In the genomic region with DNA sequence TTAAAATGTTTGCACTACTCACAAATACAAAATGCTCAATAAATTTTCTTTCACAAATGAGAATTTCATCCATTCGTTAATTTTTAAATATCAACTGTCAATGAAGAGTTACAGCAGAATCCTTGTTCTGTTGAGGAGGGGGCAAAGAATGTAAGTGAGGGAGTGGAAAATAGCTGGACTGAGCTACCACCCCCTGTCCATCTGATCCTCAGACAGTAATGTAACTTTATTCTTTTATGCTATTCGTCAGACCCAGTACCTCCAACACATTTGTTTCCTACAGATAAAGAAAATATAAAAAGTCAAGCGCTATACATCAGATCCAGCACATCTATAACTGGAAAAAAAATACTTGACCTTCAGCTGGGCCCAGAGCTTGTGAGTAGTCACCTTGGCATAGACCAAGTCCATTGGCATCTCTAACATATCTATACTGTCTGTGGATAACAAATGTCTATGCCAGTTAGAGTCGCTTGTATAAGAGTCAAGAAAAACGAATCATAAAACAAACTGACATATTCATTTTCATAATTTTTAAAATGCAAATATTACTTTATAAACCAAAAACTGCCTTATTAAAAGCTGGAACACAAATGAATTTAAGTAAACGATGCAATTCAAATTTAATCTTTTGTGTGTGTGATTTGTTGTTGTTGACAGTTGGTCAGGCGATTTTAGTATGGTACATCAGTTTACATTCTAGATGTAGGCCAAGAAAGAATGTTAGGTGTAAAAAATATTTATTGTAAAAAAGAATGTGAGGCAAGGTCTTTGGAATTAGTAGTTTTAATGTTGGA, we compare ENCODE assay signal across 1 cellular context.
TF ChIP-seq lines count a peak whose summit lies in the region.

No MANE protein-coding gene starts in this region.

TF ChIP-seq in K562, 482 proteins besides CTCF, POLR2A, EP300 and RAD21 (continued from another document and continues in another):
- TF ChIP-seq KAT8 (IDR thresholded peaks at IDR 0.05; ENCODE audit: low read depth) (no peak), U2AF2 (optimal IDR thresholded peaks at IDR 0.05; ENCODE audit: low read depth, low read length) (no peak), RBFOX2 (IDR thresholded peaks at IDR 0.05; ENCODE audit: low read depth, low read length) (no peak), MAFG (tag; conservative IDR thresholded peaks at IDR 0.05) (no peak), ZNF263 (CRISPR knock-in tag; IDR thresholded peaks at IDR 0.05; ENCODE audit: borderline replicate concordance) (no peak), MIER1 (IDR thresholded peaks at IDR 0.05; ENCODE audit: low read depth) (no peak), ETV6 (IDR thresholded peaks at IDR 0.05; ENCODE audit: borderline replicate concordance in 1 of 2, low read depth in 2 of 2, low read length in 1 of 2) (no peak), ETV6 (CRISPR knock-in tag; IDR thresholded peaks at IDR 0.05; ENCODE audit: borderline replicate concordance) (0 out of 2 replicates have a peak, but pooled peaks have one; percentile 18), ZNF253 (CRISPR knock-in tag; conservative IDR thresholded peaks at IDR 0.05) (no peak), NR3C1 (CRISPR knock-in tag; IDR thresholded peaks at IDR 0.05) (no peak), KDM5B (IDR thresholded peaks at IDR 0.05; ENCODE audit: insufficient replicate concordance, low read depth, low read length) (peak; percentile 17), ZNF143 (CRISPR knock-in tag; IDR thresholded peaks at IDR 0.05) (no peak), POLR2G (IDR thresholded peaks at IDR 0.05; ENCODE audit: low read depth, low read length) (no peak), ZNF780A (CRISPR knock-in tag; IDR thresholded peaks at IDR 0.05) (no peak), ERF (CRISPR knock-in tag; IDR thresholded peaks at IDR 0.05) (0 out of 2 replicates have a peak, but pooled peaks have one; percentile 41), GTF2A2 (tag; IDR thresholded peaks at IDR 0.05) (no peak), FOSL1 (tag; conservative IDR thresholded peaks at IDR 0.05) (peak; percentile 35; the same call in 1 of the 2 replicates), ZNF124 (CRISPR knock-in tag; IDR thresholded peaks at IDR 0.05) (no peak), U2AF1 (optimal IDR thresholded peaks at IDR 0.05; ENCODE audit: low read depth, low read length) (no peak), TBL1XR1 (IDR thresholded peaks at IDR 0.05; ENCODE audit: low read length in 2 of 2) (no peak; a peak in 1 of 4 replicates), CBX5 (IDR thresholded peaks at IDR 0.05; ENCODE audit: borderline replicate concordance, low read depth) (no peak), ZNF197 (CRISPR knock-in tag; IDR thresholded peaks at IDR 0.05; ENCODE audit: low read depth) (no peak), SMARCA5 (IDR thresholded peaks at IDR 0.05) (no peak), MAFF (IDR thresholded peaks at IDR 0.05; ENCODE audit: low read length) (no peak), RBBP5 (IDR thresholded peaks at IDR 0.05; ENCODE audit: borderline replicate concordance, insufficient read depth, low read length, poor library complexity, severe bottlenecking) (no peak), ZNF184 (CRISPR knock-in tag; IDR thresholded peaks at IDR 0.05) (no peak), CAMTA2 (CRISPR knock-in tag; conservative IDR thresholded peaks at IDR 0.05) (no peak), SIRT6 (IDR thresholded peaks at IDR 0.05; ENCODE audit: low read depth, low read length) (no peak), BCOR (IDR thresholded peaks at IDR 0.05) (no peak), NR1H2 (CRISPR knock-in tag; IDR thresholded peaks at IDR 0.05) (no peak)
- TF ChIP-seq, protein P1, sequence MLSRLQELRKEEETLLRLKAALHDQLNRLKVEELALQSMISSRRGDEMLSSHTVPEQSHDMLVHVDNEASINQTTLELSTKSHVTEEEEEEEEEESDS (CRISPR knock-in tag; IDR thresholded peaks at IDR 0.05) = no peak
- TF ChIP-seq, protein P2, sequence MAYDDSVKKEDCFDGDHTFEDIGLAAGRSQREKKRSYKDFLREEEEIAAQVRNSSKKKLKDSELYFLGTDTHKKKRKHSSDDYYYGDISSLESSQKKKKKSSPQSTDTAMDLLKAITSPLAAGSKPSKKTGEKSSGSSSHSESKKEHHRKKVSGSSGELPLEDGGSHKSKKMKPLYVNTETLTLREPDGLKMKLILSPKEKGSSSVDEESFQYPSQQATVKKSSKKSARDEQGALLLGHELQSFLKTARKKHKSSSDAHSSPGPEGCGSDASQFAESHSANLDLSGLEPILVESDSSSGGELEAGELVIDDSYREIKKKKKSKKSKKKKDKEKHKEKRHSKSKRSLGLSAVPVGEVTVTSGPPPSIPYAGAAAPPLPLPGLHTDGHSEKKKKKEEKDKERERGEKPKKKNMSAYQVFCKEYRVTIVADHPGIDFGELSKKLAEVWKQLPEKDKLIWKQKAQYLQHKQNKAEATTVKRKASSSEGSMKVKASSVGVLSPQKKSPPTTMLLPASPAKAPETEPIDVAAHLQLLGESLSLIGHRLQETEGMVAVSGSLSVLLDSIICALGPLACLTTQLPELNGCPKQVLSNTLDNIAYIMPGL (CRISPR knock-in tag; IDR thresholded peaks at IDR 0.05) = no peak
- TF ChIP-seq, protein P3, sequence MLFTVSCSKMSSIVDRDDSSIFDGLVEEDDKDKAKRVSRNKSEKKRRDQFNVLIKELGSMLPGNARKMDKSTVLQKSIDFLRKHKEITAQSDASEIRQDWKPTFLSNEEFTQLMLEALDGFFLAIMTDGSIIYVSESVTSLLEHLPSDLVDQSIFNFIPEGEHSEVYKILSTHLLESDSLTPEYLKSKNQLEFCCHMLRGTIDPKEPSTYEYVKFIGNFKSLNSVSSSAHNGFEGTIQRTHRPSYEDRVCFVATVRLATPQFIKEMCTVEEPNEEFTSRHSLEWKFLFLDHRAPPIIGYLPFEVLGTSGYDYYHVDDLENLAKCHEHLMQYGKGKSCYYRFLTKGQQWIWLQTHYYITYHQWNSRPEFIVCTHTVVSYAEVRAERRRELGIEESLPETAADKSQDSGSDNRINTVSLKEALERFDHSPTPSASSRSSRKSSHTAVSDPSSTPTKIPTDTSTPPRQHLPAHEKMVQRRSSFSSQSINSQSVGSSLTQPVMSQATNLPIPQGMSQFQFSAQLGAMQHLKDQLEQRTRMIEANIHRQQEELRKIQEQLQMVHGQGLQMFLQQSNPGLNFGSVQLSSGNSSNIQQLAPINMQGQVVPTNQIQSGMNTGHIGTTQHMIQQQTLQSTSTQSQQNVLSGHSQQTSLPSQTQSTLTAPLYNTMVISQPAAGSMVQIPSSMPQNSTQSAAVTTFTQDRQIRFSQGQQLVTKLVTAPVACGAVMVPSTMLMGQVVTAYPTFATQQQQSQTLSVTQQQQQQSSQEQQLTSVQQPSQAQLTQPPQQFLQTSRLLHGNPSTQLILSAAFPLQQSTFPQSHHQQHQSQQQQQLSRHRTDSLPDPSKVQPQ (CRISPR knock-in tag; IDR thresholded peaks at IDR 0.05; ENCODE audit: borderline replicate concordance) = no peak
- TF ChIP-seq, protein P4, sequence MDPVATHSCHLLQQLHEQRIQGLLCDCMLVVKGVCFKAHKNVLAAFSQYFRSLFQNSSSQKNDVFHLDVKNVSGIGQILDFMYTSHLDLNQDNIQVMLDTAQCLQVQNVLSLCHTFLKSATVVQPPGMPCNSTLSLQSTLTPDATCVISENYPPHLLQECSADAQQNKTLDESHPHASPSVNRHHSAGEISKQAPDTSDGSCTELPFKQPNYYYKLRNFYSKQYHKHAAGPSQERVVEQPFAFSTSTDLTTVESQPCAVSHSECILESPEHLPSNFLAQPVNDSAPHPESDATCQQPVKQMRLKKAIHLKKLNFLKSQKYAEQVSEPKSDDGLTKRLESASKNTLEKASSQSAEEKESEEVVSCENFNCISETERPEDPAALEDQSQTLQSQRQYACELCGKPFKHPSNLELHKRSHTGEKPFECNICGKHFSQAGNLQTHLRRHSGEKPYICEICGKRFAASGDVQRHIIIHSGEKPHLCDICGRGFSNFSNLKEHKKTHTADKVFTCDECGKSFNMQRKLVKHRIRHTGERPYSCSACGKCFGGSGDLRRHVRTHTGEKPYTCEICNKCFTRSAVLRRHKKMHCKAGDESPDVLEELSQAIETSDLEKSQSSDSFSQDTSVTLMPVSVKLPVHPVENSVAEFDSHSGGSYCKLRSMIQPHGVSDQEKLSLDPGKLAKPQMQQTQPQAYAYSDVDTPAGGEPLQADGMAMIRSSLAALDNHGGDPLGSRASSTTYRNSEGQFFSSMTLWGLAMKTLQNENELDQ (CRISPR knock-in tag; IDR thresholded peaks at IDR 0.05; ENCODE audit: borderline replicate concordance) = no peak
- TF ChIP-seq, protein P5, sequence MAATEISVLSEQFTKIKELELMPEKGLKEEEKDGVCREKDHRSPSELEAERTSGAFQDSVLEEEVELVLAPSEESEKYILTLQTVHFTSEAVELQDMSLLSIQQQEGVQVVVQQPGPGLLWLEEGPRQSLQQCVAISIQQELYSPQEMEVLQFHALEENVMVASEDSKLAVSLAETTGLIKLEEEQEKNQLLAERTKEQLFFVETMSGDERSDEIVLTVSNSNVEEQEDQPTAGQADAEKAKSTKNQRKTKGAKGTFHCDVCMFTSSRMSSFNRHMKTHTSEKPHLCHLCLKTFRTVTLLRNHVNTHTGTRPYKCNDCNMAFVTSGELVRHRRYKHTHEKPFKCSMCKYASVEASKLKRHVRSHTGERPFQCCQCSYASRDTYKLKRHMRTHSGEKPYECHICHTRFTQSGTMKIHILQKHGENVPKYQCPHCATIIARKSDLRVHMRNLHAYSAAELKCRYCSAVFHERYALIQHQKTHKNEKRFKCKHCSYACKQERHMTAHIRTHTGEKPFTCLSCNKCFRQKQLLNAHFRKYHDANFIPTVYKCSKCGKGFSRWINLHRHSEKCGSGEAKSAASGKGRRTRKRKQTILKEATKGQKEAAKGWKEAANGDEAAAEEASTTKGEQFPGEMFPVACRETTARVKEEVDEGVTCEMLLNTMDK (IDR thresholded peaks at IDR 0.05; ENCODE audit: borderline replicate concordance, insufficient read depth, low read depth, low read length, poor library complexity, severe bottlenecking) = no peak
- TF ChIP-seq, protein P6, sequence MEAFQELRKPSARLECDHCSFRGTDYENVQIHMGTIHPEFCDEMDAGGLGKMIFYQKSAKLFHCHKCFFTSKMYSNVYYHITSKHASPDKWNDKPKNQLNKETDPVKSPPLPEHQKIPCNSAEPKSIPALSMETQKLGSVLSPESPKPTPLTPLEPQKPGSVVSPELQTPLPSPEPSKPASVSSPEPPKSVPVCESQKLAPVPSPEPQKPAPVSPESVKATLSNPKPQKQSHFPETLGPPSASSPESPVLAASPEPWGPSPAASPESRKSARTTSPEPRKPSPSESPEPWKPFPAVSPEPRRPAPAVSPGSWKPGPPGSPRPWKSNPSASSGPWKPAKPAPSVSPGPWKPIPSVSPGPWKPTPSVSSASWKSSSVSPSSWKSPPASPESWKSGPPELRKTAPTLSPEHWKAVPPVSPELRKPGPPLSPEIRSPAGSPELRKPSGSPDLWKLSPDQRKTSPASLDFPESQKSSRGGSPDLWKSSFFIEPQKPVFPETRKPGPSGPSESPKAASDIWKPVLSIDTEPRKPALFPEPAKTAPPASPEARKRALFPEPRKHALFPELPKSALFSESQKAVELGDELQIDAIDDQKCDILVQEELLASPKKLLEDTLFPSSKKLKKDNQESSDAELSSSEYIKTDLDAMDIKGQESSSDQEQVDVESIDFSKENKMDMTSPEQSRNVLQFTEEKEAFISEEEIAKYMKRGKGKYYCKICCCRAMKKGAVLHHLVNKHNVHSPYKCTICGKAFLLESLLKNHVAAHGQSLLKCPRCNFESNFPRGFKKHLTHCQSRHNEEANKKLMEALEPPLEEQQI (IDR thresholded peaks at IDR 0.05) = 0 out of 2 replicates have a peak, but pooled peaks have one; percentile 2
- TF ChIP-seq, protein P7, sequence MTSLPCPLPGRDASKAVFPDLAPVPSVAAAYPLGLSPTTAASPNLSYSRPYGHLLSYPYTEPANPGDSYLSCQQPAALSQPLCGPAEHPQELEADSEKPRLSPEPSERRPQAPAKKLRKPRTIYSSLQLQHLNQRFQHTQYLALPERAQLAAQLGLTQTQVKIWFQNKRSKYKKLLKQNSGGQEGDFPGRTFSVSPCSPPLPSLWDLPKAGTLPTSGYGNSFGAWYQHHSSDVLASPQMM (CRISPR knock-in tag; IDR thresholded peaks at IDR 0.05) = no peak
- TF ChIP-seq, protein P8, sequence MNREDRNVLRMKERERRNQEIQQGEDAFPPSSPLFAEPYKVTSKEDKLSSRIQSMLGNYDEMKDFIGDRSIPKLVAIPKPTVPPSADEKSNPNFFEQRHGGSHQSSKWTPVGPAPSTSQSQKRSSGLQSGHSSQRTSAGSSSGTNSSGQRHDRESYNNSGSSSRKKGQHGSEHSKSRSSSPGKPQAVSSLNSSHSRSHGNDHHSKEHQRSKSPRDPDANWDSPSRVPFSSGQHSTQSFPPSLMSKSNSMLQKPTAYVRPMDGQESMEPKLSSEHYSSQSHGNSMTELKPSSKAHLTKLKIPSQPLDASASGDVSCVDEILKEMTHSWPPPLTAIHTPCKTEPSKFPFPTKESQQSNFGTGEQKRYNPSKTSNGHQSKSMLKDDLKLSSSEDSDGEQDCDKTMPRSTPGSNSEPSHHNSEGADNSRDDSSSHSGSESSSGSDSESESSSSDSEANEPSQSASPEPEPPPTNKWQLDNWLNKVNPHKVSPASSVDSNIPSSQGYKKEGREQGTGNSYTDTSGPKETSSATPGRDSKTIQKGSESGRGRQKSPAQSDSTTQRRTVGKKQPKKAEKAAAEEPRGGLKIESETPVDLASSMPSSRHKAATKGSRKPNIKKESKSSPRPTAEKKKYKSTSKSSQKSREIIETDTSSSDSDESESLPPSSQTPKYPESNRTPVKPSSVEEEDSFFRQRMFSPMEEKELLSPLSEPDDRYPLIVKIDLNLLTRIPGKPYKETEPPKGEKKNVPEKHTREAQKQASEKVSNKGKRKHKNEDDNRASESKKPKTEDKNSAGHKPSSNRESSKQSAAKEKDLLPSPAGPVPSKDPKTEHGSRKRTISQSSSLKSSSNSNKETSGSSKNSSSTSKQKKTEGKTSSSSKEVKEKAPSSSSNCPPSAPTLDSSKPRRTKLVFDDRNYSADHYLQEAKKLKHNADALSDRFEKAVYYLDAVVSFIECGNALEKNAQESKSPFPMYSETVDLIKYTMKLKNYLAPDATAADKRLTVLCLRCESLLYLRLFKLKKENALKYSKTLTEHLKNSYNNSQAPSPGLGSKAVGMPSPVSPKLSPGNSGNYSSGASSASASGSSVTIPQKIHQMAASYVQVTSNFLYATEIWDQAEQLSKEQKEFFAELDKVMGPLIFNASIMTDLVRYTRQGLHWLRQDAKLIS (CRISPR knock-in tag; IDR thresholded peaks at IDR 0.05) = no peak; the same call in 1 of the 2 replicates
